ENCODE assay signal across 10 cellular contexts in the genomic region with DNA sequence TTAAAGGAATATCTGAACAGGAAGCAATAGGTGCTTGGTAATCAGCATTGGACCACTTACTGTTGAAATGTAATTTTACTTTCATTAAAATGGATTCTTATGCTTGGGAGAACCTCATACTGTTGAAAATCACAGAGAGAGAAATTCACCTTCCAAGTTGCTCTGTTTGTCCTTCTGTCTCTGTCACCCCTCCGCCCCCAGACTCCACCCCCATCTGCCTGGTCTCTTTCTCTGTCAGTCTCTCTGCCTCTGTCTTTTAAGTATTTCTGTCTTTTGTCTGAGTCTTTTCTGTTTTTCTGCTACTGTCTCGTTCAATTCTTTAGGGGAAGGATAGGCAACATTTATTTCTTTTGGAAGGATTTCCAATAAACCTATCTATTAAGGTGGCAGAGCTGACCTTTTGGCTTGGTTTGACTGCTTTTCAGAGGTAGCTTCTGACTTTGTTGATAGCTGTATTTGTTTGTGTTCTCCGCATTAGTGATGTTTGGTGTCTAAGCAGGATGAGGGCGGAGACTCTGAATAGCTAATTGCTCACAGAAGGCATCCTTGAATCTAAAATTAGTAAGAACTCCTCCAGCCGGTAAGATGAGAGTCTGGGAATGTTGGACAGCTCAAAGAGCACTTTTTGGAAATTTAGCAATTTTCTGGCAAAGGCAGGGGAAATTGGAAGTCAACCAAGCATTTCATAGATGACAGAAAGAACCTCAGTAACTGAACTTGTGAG.
A peak's percentile ranks its signal among the peaks of the same experiment; 100 is the strongest.
DNase-seq lines count a peak whose midpoint lies in the region; ATAC-seq and TF ChIP-seq lines count a peak whose summit lies in the region.
"Had no signal": no experiment of that assay in that cellular context is flagged by ENCODE, and none has a peak within 500 bp of the region (broad histone marks: within the 10 kb centered on the region; RNA-seq: fewer than 3 reads in every experiment).

No MANE protein-coding gene starts in this region.

- DNase-seq in GM04504 (ENCODE audit: low read depth) (peak; percentile 84), adipocyte (ENCODE audit: low read depth) (peak; percentile 91), skeletal muscle cell (ENCODE audit: low read depth) (no peak), SIG-M5 (lab: John Stamatoyannopoulos, UW) (no peak), NCI-H446 treated with DMSO at 0.1 percent for 48 hours (lab: John Stamatoyannopoulos, UW) (no peak), iPS-NIHi7 (ENCODE audit: extremely low spot score) (no peak)
- DNase-seq in activated CD8-positive, alpha-beta memory T cell treated with anti-CD3 and anti-CD28 coated beads, Interleukin-2, amount 10 ng/mL, durations not matched to agents 7 days and 5 days = no peak
- DNase-seq: activated CD8-positive, alpha-beta memory T cell treated with anti-CD3 and anti-CD28 coated beads for 24 hours; NCI-H526 treated with DMSO at 0.1 percent for 48 hours had no signal

- peaks cover 80% of the 10 kb centered on the region for H3K4me1 ChIP-seq in adipocyte (ENCODE audit: control insufficient read depth, insufficient read depth, low read length)
- H3K4me1 ChIP-seq in gastroesophageal sphincter = peaks cover 41 to 76% (median 47%) of the 10 kb centered on the region in 3 donors

- CTCF ChIA-PET in activated CD8-positive, alpha-beta memory T cell treated with anti-CD3 and anti-CD28 coated beads, Interleukin-2, amount 10 ng/mL, durations not matched to agents 7 days and 5 days (lab: Charles Lee) = interaction anchor here (0.8 to 1.3 kb wide), 5 partner anchors 19 to 302 kb away, joined by 3 to 4 read pairs (median 3); no protein-coding TSS in a partner anchor

- no peak for TF ChIP-seq CTCF in gastroesophageal sphincter (IDR thresholded peaks at IDR 0.05)

- TF ChIP-seq EP300 in gastroesophageal sphincter (IDR thresholded peaks at IDR 0.05) = no peak

- peaks cover 48% of the 10 kb centered on the region for H3K4me1 Mint-ChIP-seq in activated CD8-positive, alpha-beta memory T cell treated with anti-CD3 and anti-CD28 coated beads, Interleukin-2, amount 10 ng/mL, durations not matched to agents 7 days and 5 days

- 3 to 12% methylated on average over 4 to 5 of the region's 5 CpGs for WGBS in gastroesophageal sphincter (ENCODE audit: low coverage in 1 of 2), 2 donors

- H3K27me3 ChIP-seq in adipocyte (replicated peaks; ENCODE audit: control insufficient read depth, insufficient read depth, low read length) (no peaks in the 10 kb centered on the region), gastroesophageal sphincter (no peaks in the 10 kb centered on the region)

- peak overlapping the region; percentile 83 to 100 (median 87) for H3K27ac ChIP-seq in gastroesophageal sphincter

- H3K9me3 ChIP-seq in adipocyte (ENCODE audit: control insufficient read depth, low read length) (no peaks in the 10 kb centered on the region), gastroesophageal sphincter (no peaks in the 10 kb centered on the region)

- peak in 1 of 2 donors; percentile 7 for TF ChIP-seq POLR2A in gastroesophageal sphincter (IDR thresholded peaks at IDR 0.05)

- H3K36me3 Mint-ChIP-seq in activated CD8-positive, alpha-beta memory T cell treated with anti-CD3 and anti-CD28 coated beads, Interleukin-2, amount 10 ng/mL, durations not matched to agents 7 days and 5 days = peaks cover 15% of the 10 kb centered on the region

- H3K36me3 ChIP-seq in adipocyte (ENCODE audit: control insufficient read depth, insufficient read depth, low read length, severe bottlenecking) (no peaks in the 10 kb centered on the region), gastroesophageal sphincter (no peaks in the 10 kb centered on the region)

- H3K9ac ChIP-seq in adipocyte (ENCODE audit: low read length) = peak overlapping the region; percentile 92

- H3K9me3 Mint-ChIP-seq in activated CD8-positive, alpha-beta memory T cell treated with anti-CD3 and anti-CD28 coated beads, Interleukin-2, amount 10 ng/mL, durations not matched to agents 7 days and 5 days (ENCODE audit: low read depth) = no peaks in the 10 kb centered on the region

- no peak overlapping the region for H3K27ac Mint-ChIP-seq in activated CD8-positive, alpha-beta memory T cell treated with anti-CD3 and anti-CD28 coated beads, Interleukin-2, amount 10 ng/mL, durations not matched to agents 7 days and 5 days

- H3K4me3 Mint-ChIP-seq in activated CD8-positive, alpha-beta memory T cell treated with anti-CD3 and anti-CD28 coated beads, Interleukin-2, amount 10 ng/mL, durations not matched to agents 7 days and 5 days = no peak overlapping the region

- H3K27me3 Mint-ChIP-seq in activated CD8-positive, alpha-beta memory T cell treated with anti-CD3 and anti-CD28 coated beads, Interleukin-2, amount 10 ng/mL, durations not matched to agents 7 days and 5 days = no peaks in the 10 kb centered on the region

- H3K4me3 ChIP-seq in adipocyte (ENCODE audit: low read length) = peak overlapping the region; percentile 87
- peak overlapping the region; percentile 53 to 85 for H3K4me3 ChIP-seq in gastroesophageal sphincter
- H3K4me3 ChIP-seq in skeletal muscle cell (ENCODE audit: low read depth, low read length) = peak overlapping the region; percentile 48

- ATAC-seq in gastroesophageal sphincter = peak; percentile 10
- no peak for ATAC-seq in activated CD8-positive, alpha-beta memory T cell treated with anti-CD3 and anti-CD28 coated beads, Interleukin-2, amount 10 ng/mL, durations not matched to agents 7 days and 5 days

Comparison
In these comparisons a context has a peak if more than half of its experiments do, and no peak if none do; other contexts are left out.
1. DNase-seq: peak in GM04504 (single experiment) and adipocyte (single experiment); none in skeletal muscle cell (single experiment), SIG-M5 (single experiment), NCI-H446 treated with DMSO at 0.1 percent for 48 hours (single experiment), activated CD8-positive, alpha-beta memory T cell treated with anti-CD3 and anti-CD28 coated beads, Interleukin-2, amount 10 ng/mL, durations not matched to agents 7 days and 5 days (single experiment) and iPS-NIHi7 (single experiment).
2. Peak in every context shown above with its lines, with median percentiles within 50 percentile points of each other: H3K4me3 ChIP-seq.